8 cellular contexts compared by ENCODE assay signal in the genomic region with DNA sequence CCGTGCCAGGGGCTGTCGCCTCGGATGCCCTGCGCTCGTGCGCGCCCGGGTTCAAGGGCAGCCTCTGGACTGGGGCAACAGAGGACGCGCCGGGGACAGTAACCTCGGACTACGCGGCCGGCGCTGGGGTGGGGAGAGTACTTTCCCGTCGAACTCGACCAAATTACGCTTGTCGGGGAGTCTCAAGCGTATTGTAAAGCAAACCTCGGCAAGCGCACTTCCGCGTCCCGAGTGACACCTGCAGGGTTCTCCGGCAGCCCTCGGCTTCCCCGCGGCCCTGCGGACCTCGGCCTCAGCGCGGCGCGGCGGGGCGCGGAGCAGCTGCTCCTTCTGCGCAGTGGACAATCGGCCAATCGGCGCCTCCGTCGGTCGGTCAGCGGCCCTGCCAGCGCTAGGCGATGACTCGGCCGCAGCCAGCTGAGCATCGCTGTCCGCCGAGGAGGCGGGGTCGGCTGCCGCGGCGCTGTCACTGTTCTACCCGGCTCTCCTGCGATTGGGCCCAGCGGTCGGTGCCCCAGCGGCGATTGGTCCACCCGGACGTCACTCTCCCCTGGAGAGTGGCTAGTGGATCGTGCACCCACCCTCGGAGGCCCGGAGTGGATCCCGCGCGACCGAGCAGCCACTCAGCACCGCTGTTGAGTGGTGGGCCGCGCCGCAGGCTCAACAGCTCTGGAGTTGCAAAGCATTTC. TPM values are rescaled to one million over a fixed set of nuclear protein-coding genes. Genes with fewer than 3 reads are reported as not detected.
DNase-seq lines count a peak whose midpoint lies in the region; ATAC-seq and TF ChIP-seq lines count a peak whose summit lies in the region.

A gene with protein sequence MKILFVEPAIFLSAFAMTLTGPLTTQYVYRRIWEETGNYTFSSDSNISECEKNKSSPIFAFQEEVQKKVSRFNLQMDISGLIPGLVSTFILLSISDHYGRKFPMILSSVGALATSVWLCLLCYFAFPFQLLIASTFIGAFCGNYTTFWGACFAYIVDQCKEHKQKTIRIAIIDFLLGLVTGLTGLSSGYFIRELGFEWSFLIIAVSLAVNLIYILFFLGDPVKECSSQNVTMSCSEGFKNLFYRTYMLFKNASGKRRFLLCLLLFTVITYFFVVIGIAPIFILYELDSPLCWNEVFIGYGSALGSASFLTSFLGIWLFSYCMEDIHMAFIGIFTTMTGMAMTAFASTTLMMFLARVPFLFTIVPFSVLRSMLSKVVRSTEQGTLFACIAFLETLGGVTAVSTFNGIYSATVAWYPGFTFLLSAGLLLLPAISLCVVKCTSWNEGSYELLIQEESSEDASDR (minus strand): TSS at position 433 of the 689 bp plus-strand sequence. CDS start 972 bp downstream, outside the sequence.

- peak within 1 kb of the TSS; percentile 86 for H3K27ac Mint-ChIP-seq in activated CD4-positive, alpha-beta T cell treated with anti-CD3 and anti-CD28 coated beads, Interleukin-2, amount 10 ng/mL, durations not matched to agents 24 days and 14 days

- H3K4me3 Mint-ChIP-seq in activated CD4-positive, alpha-beta T cell treated with anti-CD3 and anti-CD28 coated beads, Interleukin-2, amount 10 ng/mL, durations not matched to agents 24 days and 14 days, result peak within 1 kb of the TSS; percentile 97

- peaks cover 23% of the 10 kb centered on the region for H3K4me1 Mint-ChIP-seq in activated CD4-positive, alpha-beta T cell treated with anti-CD3 and anti-CD28 coated beads, Interleukin-2, amount 10 ng/mL, durations not matched to agents 24 days and 14 days

- peak within 1 kb of the TSS; percentile 92 to 94 for H3K27ac ChIP-seq in coronary artery

- H3K4me3 ChIP-seq in AG10803 (ENCODE audit: low read length) (peak within 1 kb of the TSS; percentile 81), coronary artery (peak within 1 kb of the TSS; percentile 72)

- DNase-seq in AG10803 (ENCODE audit: low read depth) (peak; percentile 99), NCI-H524 (lab: John Stamatoyannopoulos, UW) (peak; percentile 80 to 95), coronary artery (ENCODE audit: low spot score) (peak; percentile 99), left colon (peak; percentile 98 to 99)
- DNase-seq in activated CD4-positive, alpha-beta T cell treated with anti-CD3 and anti-CD28 coated beads, Interleukin-2, amount 10 ng/mL, durations not matched to agents 24 days and 14 days, result peak; percentile 99
- peak; percentile 98 for DNase-seq in stimulated activated CD4-positive, alpha-beta T cell treated with anti-CD3 and anti-CD28 coated beads, Interleukin-2, amount 100 ng/mL, for 24 hours

- TF ChIP-seq CTCF in AG10803 (conservative IDR thresholded peaks at IDR 0.05; ENCODE audit: low read length) (no peak), coronary artery (IDR thresholded peaks at IDR 0.05) (no peak)

- no peaks in the 10 kb centered on the region for H3K36me3 Mint-ChIP-seq in activated CD4-positive, alpha-beta T cell treated with anti-CD3 and anti-CD28 coated beads, Interleukin-2, amount 10 ng/mL, durations not matched to agents 24 days and 14 days (ENCODE audit: low read depth)

- peaks cover 5% of the 10 kb centered on the region for H3K27me3 Mint-ChIP-seq in activated CD4-positive, alpha-beta T cell treated with anti-CD3 and anti-CD28 coated beads, Interleukin-2, amount 10 ng/mL, durations not matched to agents 24 days and 14 days

- ATAC-seq in GM19023 (IDR thresholded peaks at IDR 0.05; ENCODE audit: unreplicated experiment) (peak; percentile 99), HG03196 (IDR thresholded peaks at IDR 0.05; ENCODE audit: unreplicated experiment) (peak; percentile 96), left colon (peak; percentile 90)

- H3K9me3 Mint-ChIP-seq in activated CD4-positive, alpha-beta T cell treated with anti-CD3 and anti-CD28 coated beads, Interleukin-2, amount 10 ng/mL, durations not matched to agents 24 days and 14 days, result no peaks in the 10 kb centered on the region

- intact Hi-C loops in activated CD4-positive, alpha-beta T cell treated with anti-CD3 and anti-CD28 coated beads, Interleukin-2, amount 10 ng/mL, durations not matched to agents 24 days and 14 days (cut with micrococcal nuclease), result loop anchor here (1.0 kb wide), 2 partner anchors 10 to 59 kb away; a partner anchor contains a TSS
- intact Hi-C loops in left colon (cut with DNase I, micrococcal nuclease), result no loop called here

RNA-seq across cellular contexts. Expression of the gene that starts here (rescaled TPM):
- 3.1 and 3.3 TPM in 2 replicates for total RNA-seq in activated CD4-positive, alpha-beta T cell treated with anti-CD3 and anti-CD28 coated beads, Interleukin-2, amount 10 ng/mL, durations not matched to agents 24 days and 14 days
- total RNA-seq in left colon, result 10 to 100 TPM; 48.7 to 54.6 TPM

Comparison
In these comparisons a context has a peak if more than half of its experiments do, and no peak if none do; other contexts are left out.
1. Peak in every context shown above with its lines: DNase-seq, ATAC-seq, H3K4me3 ChIP-seq and H3K27ac ChIP-seq.
2. RNA of the gene that starts here (total RNA-seq): 48.7 to 54.6 TPM in left colon; 3.1 to 3.3 TPM in activated CD4-positive, alpha-beta T cell treated with anti-CD3 and anti-CD28 coated beads, Interleukin-2, amount 10 ng/mL, durations not matched to agents 24 days and 14 days; every median in the first group is over 10 times any median in the second.